In genomic region chr2:100563407-100564247, GRCh38 we compare ENCODE assay signal across 8 cellular contexts. TPM values are rescaled to one million over a fixed set of nuclear protein-coding genes. Genes with fewer than 3 reads are reported as not detected.
DNase-seq lines count a peak whose midpoint lies in the region; ATAC-seq, FAIRE-seq and TF ChIP-seq lines count a peak whose summit lies in the region.

No MANE protein-coding gene starts in this region.

- POLR2A ChIA-PET in AG04450 (lab: Yijun Ruan, JAX), result interaction anchor here (0.6 to 1.7 kb wide), 10 partner anchors 14 to 1226 kb away, joined by 3 to 7 read pairs (median 3); partner anchors contain the start of genes CHST10, EIF5B and RPL31

- peak overlapping the region; percentile 95 for H3K9ac ChIP-seq in HUES6 (ENCODE audit: low read length)

- DNase-seq in AG04450 (ENCODE audit: low read depth, low spot score) (no peak), bronchial epithelial cell (ENCODE audit: low read depth) (no peak), memory B cell (ENCODE audit: low spot score in 2 of 2) (no peak), NCI-H187 (lab: John Stamatoyannopoulos, UW) (no peak), NCI-H226 (no peak), D721Med (ENCODE audit: insufficient read length, low spot score) (no peak)

- H3K4me1 Mint-ChIP-seq in memory B cell, result peaks cover 8% of the 10 kb centered on the region

- H3K4me3 Mint-ChIP-seq in memory B cell, result peak overlapping the region; percentile 84

- peak overlapping the region; percentile 89 for H3K27ac Mint-ChIP-seq in memory B cell

- no peak for TF ChIP-seq CTCF in AG04450 (IDR thresholded peaks at IDR 0.05; ENCODE audit: low read depth, low read length)
- TF ChIP-seq CTCF in bronchial epithelial cell (IDR thresholded peaks at IDR 0.05; ENCODE audit: insufficient read depth, low read length, severe bottlenecking), result no peak
- no peak for TF ChIP-seq CTCF in D721Med (IDR thresholded peaks at IDR 0.05; ENCODE audit: insufficient read depth, missing control alignments)

- FAIRE-seq in bronchial epithelial cell (lab: Jason Lieb, UNC) (no peak), D721Med (lab: Jason Lieb, UNC) (no peak)

- H3K27me3 ChIP-seq in AG04450 (ENCODE audit: control insufficient read depth, insufficient read depth, low read length) (peaks cover 2% of the 10 kb centered on the region), HUES6 (ENCODE audit: control insufficient read depth, insufficient read depth, low read length) (no peaks in the 10 kb centered on the region), bronchial epithelial cell (ENCODE audit: control insufficient read depth, insufficient read depth, low read length) (no peaks in the 10 kb centered on the region)

- H3K9me3 Mint-ChIP-seq in memory B cell, result no peaks in the 10 kb centered on the region

- peaks cover 13% of the 10 kb centered on the region for H3K36me3 Mint-ChIP-seq in memory B cell

- H3K36me3 ChIP-seq in HUES6 (ENCODE audit: control insufficient read depth, insufficient read depth, low read length), result peaks cover 23% of the 10 kb centered on the region
- H3K36me3 ChIP-seq in bronchial epithelial cell (ENCODE audit: control insufficient read depth, insufficient read depth, low read length), result no peaks in the 10 kb centered on the region

- H3K4me3 ChIP-seq in AG04450 (ENCODE audit: low read depth, low read length) (peak overlapping the region; percentile 93), HUES6 (ENCODE audit: low read depth, low read length) (peak overlapping the region; percentile 94), bronchial epithelial cell (ENCODE audit: low read depth, low read length) (peak overlapping the region; percentile 91)

- ATAC-seq in GM19452 (IDR thresholded peaks at IDR 0.05; ENCODE audit: unreplicated experiment) (peak; percentile 4), memory B cell (ENCODE audit: low read depth) (peak; percentile 0)

- CTCF ChIA-PET in AG04450 (lab: Charles Lee), result interaction anchor here (0.6 to 1.4 kb wide), 5 partner anchors 9 to 244 kb away, joined by 3 to 5 read pairs (median 4); no protein-coding TSS in a partner anchor

- H3K27ac ChIP-seq in AG04450 (ENCODE audit: low read depth, low read length) (peak overlapping the region; percentile 95), HUES6 (ENCODE audit: low read depth, low read length) (peak overlapping the region; percentile 90)

- H3K4me1 ChIP-seq in HUES6 (ENCODE audit: control insufficient read depth, insufficient read depth, low read length), result peaks cover 4% of the 10 kb centered on the region; the same call in 1 of the 2 replicates

- H3K27me3 Mint-ChIP-seq in memory B cell, result no peaks in the 10 kb centered on the region

- H3K9me3 ChIP-seq in AG04450 (ENCODE audit: control insufficient read depth, insufficient read depth, low read length), result no peaks in the 10 kb centered on the region
- no peaks in the 10 kb centered on the region for H3K9me3 ChIP-seq in HUES6 (ENCODE audit: control insufficient read depth, insufficient read depth, low read depth, low read length)

RNA-seq across cellular contexts. Expression of gene PDCL3, which starts 0.8 kb away (rescaled TPM):
- polyA plus RNA-seq in AG04450 (2011; rRNA removed), result 17.0 and 19.2 TPM in 2 replicates
- polyA minus RNA-seq in AG04450 (2011; rRNA and poly(A)+ RNA removed), result 8.0 and 10.2 TPM in 2 replicates
- total RNA-seq in bronchial epithelial cell, result 25.3 and 40.7 TPM in 2 replicates
